In genomic region chr17:73232587-73233373, GRCh38 we compare ENCODE assay signal across 8 cellular contexts. TPM values are rescaled to one million over a fixed set of nuclear protein-coding genes. Genes with fewer than 3 reads are reported as not detected.
A peak's percentile ranks its signal among the peaks of the same experiment; 100 is the strongest.
DNase-seq lines count a peak whose midpoint lies in the region; ATAC-seq and TF ChIP-seq lines count a peak whose summit lies in the region.

No MANE protein-coding gene starts in this region.

- BruUV-seq in MCF 10A (replicated peaks; lab: Mats Ljungman, UMichigan), result no TSS peak

- no peak for TF ChIP-seq CTCF in MCF 10A (IDR thresholded peaks at IDR 0.05; ENCODE audit: unreplicated experiment)

- intact Hi-C loops in MCF 10A (cut with micrococcal nuclease), result loop anchor here (1.0 kb wide), 1 partner anchor 507 kb away; no protein-coding TSS in a partner anchor

- DNase-seq in Ammon's horn (ENCODE audit: low spot score) (peak; percentile 46), RKO (ENCODE audit: low spot score) (peak; percentile 63), MCF 10A (ENCODE audit: unreplicated experiment) (peak; percentile 43), immature natural killer cell (no peak), NCI-H187 (lab: John Stamatoyannopoulos, UW) (no peak)
- peak in 2 of 3 donors; percentile 14 to 28 for DNase-seq in stimulated activated CD4-positive, alpha-beta T cell treated with anti-CD3 and anti-CD28 coated beads, Interleukin-12 subunit alpha, Interleukin-12 subunit beta, amount 100 ng/mL, for 48 hours (ENCODE audit: low read depth in 2 of 3, low spot score in 1 of 3)

- H3K4me3 Mint-ChIP-seq in MCF 10A (ENCODE audit: unreplicated experiment), result peak overlapping the region; percentile 97
- H3K4me3 Mint-ChIP-seq in immature natural killer cell, result peak overlapping the region; percentile 89 to 96 (median 95)

- ATAC-seq in GM18858 (IDR thresholded peaks at IDR 0.05; ENCODE audit: unreplicated experiment) (peak; percentile 19), HG03064 (IDR thresholded peaks at IDR 0.05; ENCODE audit: low read depth, unreplicated experiment) (peak; percentile 10)

- H3K27me3 Mint-ChIP-seq in MCF 10A (ENCODE audit: insufficient read depth, unreplicated experiment) (no peaks in the 10 kb centered on the region), immature natural killer cell (ENCODE audit: low read depth in 3 of 3) (peaks cover 6 to 17% (median 7%) of the 10 kb centered on the region in 3 donors)

- no peaks in the 10 kb centered on the region for H3K9me3 Mint-ChIP-seq in MCF 10A (ENCODE audit: unreplicated experiment)
- no peaks in the 10 kb centered on the region for H3K9me3 Mint-ChIP-seq in immature natural killer cell

- H3K4me1 Mint-ChIP-seq in MCF 10A (ENCODE audit: insufficient read depth, unreplicated experiment), result peaks cover 28% of the 10 kb centered on the region
- peaks cover 55 to 81% of the 10 kb centered on the region in 2 donors for H3K4me1 Mint-ChIP-seq in immature natural killer cell

- POLR2A ChIA-PET in MCF 10A (lab: Yijun Ruan, JAX), result interaction anchor here (0.5 to 8.8 kb wide), 23 partner anchors 10 to 1994 kb away, joined by 3 to 148 read pairs (median 4); partner anchors contain the start of genes CDC42EP4 and COG1

- H3K27ac Mint-ChIP-seq in MCF 10A (ENCODE audit: low read depth, unreplicated experiment) (peak overlapping the region; percentile 90), immature natural killer cell (peak overlapping the region; percentile 90 to 98 (median 94))

- H3K36me3 Mint-ChIP-seq in MCF 10A (ENCODE audit: insufficient read depth, unreplicated experiment), result peaks cover 24% of the 10 kb centered on the region
- H3K36me3 Mint-ChIP-seq in immature natural killer cell, result peaks cover 9 to 10% (median 9%) of the 10 kb centered on the region in 3 donors

- CTCF ChIA-PET in MCF 10A (lab: Yijun Ruan, JAX), result interaction anchor here (0.7 to 2.6 kb wide), 10 partner anchors 23 to 765 kb away, joined by 3 to 13 read pairs (median 4); no protein-coding TSS in a partner anchor

RNA-seq across cellular contexts. Expression of gene CPSF4L, which starts 28.9 kb away (rescaled TPM):
- not detected in 2 replicates for total RNA-seq in MCF 10A (2022)
- polyA plus RNA-seq in immature natural killer cell, result not detected

RNA-seq across cellular contexts. Expression of gene COG1, which starts 39.9 kb away (rescaled TPM):
- 37.0 and 42.8 TPM in 2 replicates for total RNA-seq in MCF 10A (2022)
- 10 to 100 TPM in 2 of 3 donors, 1 to 10 TPM in 1; 9.6 to 33.6 (median 17.2) TPM for polyA plus RNA-seq in immature natural killer cell

Comparison
In these comparisons a context has a peak if more than half of its experiments do, and no peak if none do; other contexts are left out.
1. DNase-seq: peak in Ammon's horn (single experiment), RKO (single experiment), MCF 10A (single experiment) and stimulated activated CD4-positive, alpha-beta T cell treated with anti-CD3 and anti-CD28 coated beads, Interleukin-12 subunit alpha, Interleukin-12 subunit beta, amount 100 ng/mL, for 48 hours (2 of 3); none in immature natural killer cell (0 of 3) and NCI-H187 (0 of 2).